ENCODE assay signal across 25 cellular contexts in genomic region chr20:49781676-49782075, GRCh38.
"Had no signal": no experiment of that assay in that cellular context is flagged by ENCODE, and none has a peak within 500 bp of the region (broad histone marks: within the 10 kb centered on the region; RNA-seq: fewer than 3 reads in every experiment).

No MANE protein-coding gene starts in this region.

- H3K36me3 Mint-ChIP-seq: naive thymus-derived CD4-positive, alpha-beta T cell; natural killer cell treated with Interleukin-12 subunit alpha and Interleukin-12 subunit beta and Interleukin-15 and Interleukin-18, amount 100 ng/mL, for 72 hours; stimulated activated memory B cell treated with anti-CD40 and anti-IgM and Interleukin-4, amounts not matched to agents 10 μg/mL and 1 μg/mL and 100 μg/mL, for 72 hours; type B pancreatic cell had no signal

- ATAC-seq: mucosa of descending colon; naive thymus-derived CD4-positive, alpha-beta T cell; natural killer cell treated with Interleukin-12 subunit alpha and Interleukin-12 subunit beta and Interleukin-15 and Interleukin-18, amount 100 ng/mL, for 72 hours; stimulated activated memory B cell treated with anti-CD40 and anti-IgM and Interleukin-4, amounts not matched to agents 10 μg/mL and 1 μg/mL and 100 μg/mL, for 72 hours; stimulated activated naive CD8-positive, alpha-beta T cell treated with anti-CD3 and anti-CD28 coated beads, Interleukin-15, amount 100 ng/mL, for 72 hours had no signal

- H3K9me3 Mint-ChIP-seq: natural killer cell treated with Interleukin-12 subunit alpha and Interleukin-12 subunit beta and Interleukin-15 and Interleukin-18, amount 100 ng/mL, for 72 hours; stimulated activated naive CD8-positive, alpha-beta T cell treated with anti-CD3 and anti-CD28 coated beads, Interleukin-15, amount 100 ng/mL, for 72 hours; type B pancreatic cell had no signal

- H3K27me3 Mint-ChIP-seq: natural killer cell treated with Interleukin-12 subunit alpha and Interleukin-12 subunit beta and Interleukin-15 and Interleukin-18, amount 100 ng/mL, for 72 hours; progenitor cell of endocrine pancreas; stimulated activated memory B cell treated with anti-CD40 and anti-IgM and Interleukin-4, amounts not matched to agents 10 μg/mL and 1 μg/mL and 100 μg/mL, for 72 hours; type B pancreatic cell had no signal

- FAIRE-seq: small intestine had no signal

- H3K79me2 ChIP-seq: hepatocyte had no signal

- H3K4me3 Mint-ChIP-seq: naive thymus-derived CD4-positive, alpha-beta T cell; natural killer cell treated with Interleukin-12 subunit alpha and Interleukin-12 subunit beta and Interleukin-15 and Interleukin-18, amount 100 ng/mL, for 72 hours; stimulated activated memory B cell treated with anti-CD40 and anti-IgM and Interleukin-4, amounts not matched to agents 10 μg/mL and 1 μg/mL and 100 μg/mL, for 72 hours; stimulated activated naive CD8-positive, alpha-beta T cell treated with anti-CD3 and anti-CD28 coated beads, Interleukin-15, amount 100 ng/mL, for 72 hours; type B pancreatic cell had no signal

- DNase-seq: islet precursor cell; left ventricle myocardium inferior; mesendoderm; midbrain; naive thymus-derived CD4-positive, alpha-beta T cell; ovary; sigmoid colon; small intestine; stimulated activated CD4-positive, alpha-beta T cell treated with anti-CD3 and anti-CD28 coated beads, Interleukin-1b, Interleukin-23, amount 100 ng/mL, for 48 hours; stimulated activated CD4-positive, alpha-beta T cell treated with anti-CD3 and anti-CD28 coated beads, Interleukin-2, amount 100 ng/mL, for 48 hours; stimulated activated CD4-positive, alpha-beta T cell treated with anti-CD3 and anti-CD28 coated beads, Interleukin-4, amount 100 ng/mL, for 4 hours; stimulated activated CD8-positive, alpha-beta memory T cell treated with anti-CD3 and anti-CD28 coated beads, Interleukin-4, amount 100 ng/mL, for 48 hours; stimulated activated naive CD4-positive, alpha-beta T cell treated with Interleukin-2 at 50 U/mL for 16 hours; stimulated activated naive CD8-positive, alpha-beta T cell treated with anti-CD3 and anti-CD28 coated beads, Interleukin-15, amount 100 ng/mL, for 72 hours; substantia nigra; uterus had no signal

- H3K9me3 ChIP-seq: left ventricle myocardium inferior, mucosa of descending colon, ovary, right atrium auricular region, sigmoid colon, tibial nerve, uterus had no signal

- H3K36me3 ChIP-seq: left ventricle myocardium inferior, ovary, right atrium auricular region, sigmoid colon, tibial nerve, uterus had no signal

- H3K4me1 ChIP-seq: left ventricle myocardium inferior, sigmoid colon, uterus had no signal

- H3K27me3 ChIP-seq: hepatocyte, ovary, right atrium auricular region, sigmoid colon, tibial nerve, uterus had no signal

- H3K27ac ChIP-seq: hepatocyte, left ventricle myocardium inferior, ovary, right atrium auricular region, sigmoid colon, tibial nerve, uterus had no signal

- H3K27ac Mint-ChIP-seq: naive thymus-derived CD4-positive, alpha-beta T cell; natural killer cell treated with Interleukin-12 subunit alpha and Interleukin-12 subunit beta and Interleukin-15 and Interleukin-18, amount 100 ng/mL, for 72 hours; progenitor cell of endocrine pancreas; stimulated activated memory B cell treated with anti-CD40 and anti-IgM and Interleukin-4, amounts not matched to agents 10 μg/mL and 1 μg/mL and 100 μg/mL, for 72 hours; stimulated activated naive CD8-positive, alpha-beta T cell treated with anti-CD3 and anti-CD28 coated beads, Interleukin-15, amount 100 ng/mL, for 72 hours; type B pancreatic cell had no signal

- H3K4me2 ChIP-seq: hepatocyte had no signal

- H2AFZ ChIP-seq: hepatocyte had no signal

- H3K4me3 ChIP-seq: hepatocyte, left ventricle myocardium inferior, lung, mucosa of descending colon, ovary, right atrium auricular region, sigmoid colon, tibial nerve, uterus had no signal
